In the genomic region with DNA sequence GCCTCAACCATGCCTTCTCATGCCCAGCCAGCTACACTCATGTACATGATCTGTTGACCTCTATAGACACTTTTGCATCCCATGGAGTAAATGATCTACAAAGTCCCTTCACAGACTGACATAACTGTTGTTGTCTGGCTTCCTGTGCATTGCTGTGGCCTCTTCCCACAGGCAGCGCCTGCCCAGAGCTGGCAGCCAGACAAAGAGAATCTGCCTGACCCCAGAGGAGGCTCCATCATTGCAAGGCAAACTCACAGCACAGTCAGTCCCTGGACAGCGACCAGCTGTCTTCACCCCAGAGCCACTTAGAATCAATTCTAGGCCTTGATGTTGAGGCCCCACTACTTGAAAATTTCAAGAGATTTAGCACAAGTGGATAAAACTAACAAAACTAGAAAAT, we compare ENCODE assay signal across 11 cellular contexts.
DNase-seq lines count a peak whose midpoint lies in the region; ATAC-seq and TF ChIP-seq lines count a peak whose summit lies in the region.
"Had no signal": no experiment of that assay in that cellular context is flagged by ENCODE, and none has a peak within 500 bp of the region (broad histone marks: within the 10 kb centered on the region; RNA-seq: fewer than 3 reads in every experiment).

No MANE protein-coding gene starts in this region.

- no peaks in the 10 kb centered on the region for H3K9me3 ChIP-seq in left lung

- H3K27me3 ChIP-seq in dorsolateral prefrontal cortex, result no peaks in the 10 kb centered on the region
- no peaks in the 10 kb centered on the region for H3K27me3 ChIP-seq in left lung

- DNase-seq in AG10803 (ENCODE audit: low read depth), result peak; percentile 81
- peak; percentile 7 for DNase-seq in HK-2 (ENCODE audit: unreplicated experiment)
- DNase-seq in dorsolateral prefrontal cortex, result peak; percentile 13 to 86 (median 63)
- DNase-seq in left lung, result peak in 1 of 2 donors; percentile 36
- DNase-seq in NCI-H146 (lab: John Stamatoyannopoulos, UW), result no peak
- DNase-seq in NK-92 (lab: John Stamatoyannopoulos, UW; ENCODE audit: unreplicated experiment), result no peak
- no peak for DNase-seq in SW 1271 (lab: John Stamatoyannopoulos, UW)
- no peak for DNase-seq in cortex of kidney (lab: John Stamatoyannopoulos, UW)
- DNase-seq: natural killer cell, NCI-H1417 had no signal

- ATAC-seq in left lung, result peak; percentile 22
- ATAC-seq: natural killer cell had no signal

- intact Hi-C loops in dorsolateral prefrontal cortex (cut with DNase I), result loop anchor here in 1 of 2 donors (2.0 kb wide), 1 partner anchor 64 kb away; no protein-coding TSS in a partner anchor
- intact Hi-C loops in left lung (cut with DNase I), result no loop called here

- H3K27ac ChIP-seq in dorsolateral prefrontal cortex (peak overlapping the region in 49 of 59 donors; percentile 0 to 88 (median 66)), left lung (no peak overlapping the region)
- H3K27ac ChIP-seq: epithelial cell of prostate had no signal

- H3K4me1 ChIP-seq in left lung, result no peaks in the 10 kb centered on the region

- H3K4me3 ChIP-seq in AG10803 (ENCODE audit: low read length), result no peak overlapping the region
- H3K4me3 ChIP-seq in dorsolateral prefrontal cortex, result no peak overlapping the region
- no peak overlapping the region for H3K4me3 ChIP-seq in left lung

- no peaks in the 10 kb centered on the region for H3K36me3 ChIP-seq in left lung

- TF ChIP-seq CTCF in AG10803 (conservative IDR thresholded peaks at IDR 0.05; ENCODE audit: low read length), result no peak
- TF ChIP-seq CTCF in dorsolateral prefrontal cortex (IDR thresholded peaks at IDR 0.05 in 54 of 56, conservative IDR thresholded peaks at IDR 0.05 in 2 of 56; ENCODE audit: low read depth in 1 of 56, partially characterized antibody in 56 of 56), result peak in 9 of 56 donors; percentile 12 to 46 (median 21)
- no peak for TF ChIP-seq CTCF in left lung (IDR thresholded peaks at IDR 0.05)

Comparison
In these comparisons a context has a peak if more than half of its experiments do, and no peak if none do; other contexts are left out.
1. DNase-seq: peak in AG10803 (single experiment), HK-2 (single experiment) and dorsolateral prefrontal cortex (10 of 10); none in NCI-H146 (single experiment), NK-92 (single experiment), SW 1271 (0 of 2) and cortex of kidney (single experiment).
2. H3K27ac ChIP-seq: peak in dorsolateral prefrontal cortex (49 of 59); none in left lung (0 of 2).